ENCODE assay signal across 1 cellular context in the genomic region with DNA sequence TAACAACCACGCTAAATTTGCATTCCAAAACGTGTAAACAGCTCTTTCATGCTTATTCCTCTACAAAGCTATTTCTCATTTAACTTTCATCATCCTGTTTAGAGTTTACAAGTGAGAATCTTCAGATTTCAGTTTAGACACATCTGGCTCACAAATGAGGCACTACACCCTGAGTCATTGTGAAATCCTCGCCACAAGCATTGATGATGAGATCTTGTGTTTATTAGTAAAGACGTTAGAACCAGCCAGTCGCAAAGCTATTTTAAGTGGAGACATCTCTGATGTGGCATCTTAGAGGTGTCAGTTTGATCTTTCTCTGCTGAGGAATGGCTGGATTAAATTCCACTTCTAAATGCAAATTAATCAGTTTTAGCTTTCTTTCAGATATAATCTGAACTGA.
TF ChIP-seq lines count a peak whose summit lies in the region.

No MANE protein-coding gene starts in this region.

TF ChIP-seq in H1, 55 proteins besides CTCF, POLR2A, EP300 and RAD21:
- TF ChIP-seq CTBP2 (IDR thresholded peaks at IDR 0.05; ENCODE audit: borderline replicate concordance, insufficient read depth, insufficient read length, low read length), result no peak
- TF ChIP-seq CEBPB (IDR thresholded peaks at IDR 0.05; ENCODE audit: low read depth, low read length), result no peak
- TF ChIP-seq ZNF274 (IDR thresholded peaks at IDR 0.05; ENCODE audit: borderline replicate concordance, extremely low read depth, low read length), result no peak
- TF ChIP-seq EGR1 (IDR thresholded peaks at IDR 0.05; ENCODE audit: borderline replicate concordance, low read depth, low read length), result no peak
- TF ChIP-seq YY1 (IDR thresholded peaks at IDR 0.05; ENCODE audit: low read depth, low read length), result no peak
- TF ChIP-seq RXRA (IDR thresholded peaks at IDR 0.05; ENCODE audit: insufficient read depth, low read depth, low read length), result no peak
- no peak for TF ChIP-seq SIX5 (IDR thresholded peaks at IDR 0.05; ENCODE audit: low read depth, low read length)
